ENCODE assay signal across 30 cellular contexts in the genomic region with DNA sequence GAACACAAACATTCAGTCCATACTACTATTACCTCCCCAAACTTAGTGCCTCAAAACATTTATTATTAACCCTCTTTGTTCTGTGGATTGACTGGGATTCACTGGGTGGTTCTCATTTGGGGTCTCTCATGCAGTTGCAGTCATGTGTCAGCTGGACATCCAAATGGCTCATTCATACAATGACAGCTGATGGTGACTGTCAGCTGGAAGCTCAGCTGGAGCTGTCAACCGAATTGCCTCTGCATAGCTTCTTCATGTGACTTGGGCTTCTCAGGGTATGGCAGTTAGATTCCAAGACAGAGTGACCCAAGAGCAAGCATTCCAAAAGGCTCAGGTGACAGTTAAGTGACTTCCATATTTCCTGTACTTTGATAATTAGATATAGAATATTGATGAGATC.
"Had no signal": no experiment of that assay in that cellular context is flagged by ENCODE, and none has a peak within 500 bp of the region (broad histone marks: within the 10 kb centered on the region; RNA-seq: fewer than 3 reads in every experiment).

No MANE protein-coding gene starts in this region.

- H3K27ac ChIP-seq: left lung, lower lobe of right lung, neural progenitor cell, neutrophil, parathyroid adenoma, psoas muscle, right atrium auricular region, right lobe of liver, skin epidermis, stomach, testis, thyroid gland, transverse colon, upper lobe of left lung, vagina had no signal

- H3K79me2 ChIP-seq: parathyroid adenoma had no signal

- H3K9me3 Mint-ChIP-seq: stimulated activated naive B cell treated with anti-CD40 and anti-IgM and Interleukin-4, amounts not matched to agents 10 μg/mL and 1 μg/mL and 100 μg/mL, for 72 hours had no signal

- H3K27ac Mint-ChIP-seq: immature natural killer cell; natural killer cell treated with Interleukin-12 subunit alpha and Interleukin-12 subunit beta and Interleukin-15 and Interleukin-18, amount 100 ng/mL, for 72 hours; neural progenitor cell; stimulated activated naive B cell treated with anti-CD40 and anti-IgM and Interleukin-4, amounts not matched to agents 10 μg/mL and 1 μg/mL and 100 μg/mL, for 72 hours had no signal

- H3K36me3 Mint-ChIP-seq: immature natural killer cell; naive thymus-derived CD4-positive, alpha-beta T cell; natural killer cell treated with Interleukin-12 subunit alpha and Interleukin-12 subunit beta and Interleukin-15 and Interleukin-18, amount 100 ng/mL, for 72 hours; neural progenitor cell; stimulated activated naive B cell treated with anti-CD40 and anti-IgM and Interleukin-4, amounts not matched to agents 10 μg/mL and 1 μg/mL and 100 μg/mL, for 72 hours had no signal

- H3K9ac ChIP-seq: neural progenitor cell, parathyroid adenoma had no signal

- ATAC-seq: left colon; left lung; lower lobe of right lung; naive thymus-derived CD4-positive, alpha-beta T cell; natural killer cell treated with Interleukin-12 subunit alpha and Interleukin-12 subunit beta and Interleukin-15 and Interleukin-18, amount 100 ng/mL, for 72 hours; psoas muscle; right lobe of liver; stimulated activated naive B cell treated with anti-CD40 and anti-IgM and Interleukin-4, amounts not matched to agents 10 μg/mL and 1 μg/mL and 100 μg/mL, for 72 hours; stimulated activated naive CD8-positive, alpha-beta T cell treated with anti-CD3 and anti-CD28 coated beads, Interleukin-15, Interleukin-2, amounts not matched to agents 100 U/mL and 50 U/mL, for 24 hours had no signal

- H3K4me1 Mint-ChIP-seq: immature natural killer cell; naive thymus-derived CD4-positive, alpha-beta T cell; stimulated activated naive B cell treated with anti-CD40 and anti-IgM and Interleukin-4, amounts not matched to agents 10 μg/mL and 1 μg/mL and 100 μg/mL, for 72 hours had no signal

- H3K4me1 ChIP-seq: left lung, lower lobe of right lung, parathyroid adenoma, psoas muscle, vagina had no signal

- H3K4me3 Mint-ChIP-seq: immature natural killer cell; naive thymus-derived CD4-positive, alpha-beta T cell; natural killer cell treated with Interleukin-12 subunit alpha and Interleukin-12 subunit beta and Interleukin-15 and Interleukin-18, amount 100 ng/mL, for 72 hours; neural progenitor cell; stimulated activated naive B cell treated with anti-CD40 and anti-IgM and Interleukin-4, amounts not matched to agents 10 μg/mL and 1 μg/mL and 100 μg/mL, for 72 hours had no signal

- H3K4me2 ChIP-seq: neural progenitor cell had no signal

- H2AFZ ChIP-seq: neural progenitor cell, parathyroid adenoma had no signal

- H3K4me3 ChIP-seq: left lung, lower lobe of right lung, neural progenitor cell, psoas muscle, right atrium auricular region, right lobe of liver, skin epidermis, stomach, testis, thyroid gland, transverse colon, upper lobe of left lung, vagina had no signal

- DNase-seq: hypothalamus; immature natural killer cell; kidney; left colon; left lung; lower lobe of right lung; mammary epithelial cell; mesenchymal stem cell; naive thymus-derived CD4-positive, alpha-beta T cell; occipital lobe; psoas muscle; right lobe of liver; stimulated activated CD4-positive, alpha-beta T cell treated with anti-CD3 and anti-CD28 coated beads, Interleukin-12 subunit alpha, Interleukin-12 subunit beta, amount 100 ng/mL, for 4 hours; stimulated activated CD4-positive, alpha-beta T cell treated with anti-CD3 and anti-CD28 coated beads, Interleukin-15, amount 100 ng/mL, for 24 hours; stimulated activated CD4-positive, alpha-beta T cell treated with anti-CD3 and anti-CD28 coated beads, Interleukin-2, amount 100 ng/mL, for 24 hours; stimulated activated CD4-positive, alpha-beta T cell treated with anti-CD3 and anti-CD28 coated beads, Interleukin-4, amount 100 ng/mL, for 1 hour; stimulated activated naive B cell treated with anti-CD40 and anti-IgM and Interleukin-4, amounts not matched to agents 10 μg/mL and 1 μg/mL and 100 μg/mL, for 72 hours; stimulated activated naive CD8-positive, alpha-beta T cell treated with anti-CD3 and anti-CD28 coated beads, Interleukin-15, Interleukin-2, amounts not matched to agents 100 U/mL and 50 U/mL, for 24 hours; stomach; testis; thyroid gland; transverse colon; upper lobe of left lung had no signal

- H3K27me3 ChIP-seq: neural progenitor cell, right atrium auricular region, right lobe of liver, stomach, testis, thyroid gland, transverse colon, upper lobe of left lung, vagina had no signal

- H3K9me3 ChIP-seq: left lung, lower lobe of right lung, neutrophil, psoas muscle, right atrium auricular region, right lobe of liver, stomach, testis, thyroid gland, transverse colon, vagina had no signal

- H3K36me3 ChIP-seq: left lung, lower lobe of right lung, neural progenitor cell, neutrophil, right atrium auricular region, right lobe of liver, stomach, thyroid gland, transverse colon, upper lobe of left lung, vagina had no signal
